Comparison of ENCODE assay signal across 8 cellular contexts in genomic region chr7:155296788-155297516, GRCh38. TPM values are rescaled to one million over a fixed set of nuclear protein-coding genes. Genes with fewer than 3 reads are reported as not detected.
DNase-seq lines count a peak whose midpoint lies in the region; ATAC-seq lines count a peak whose summit lies in the region.

No MANE protein-coding gene starts in this region.

- H3K9me3 Mint-ChIP-seq in activated CD8-positive, alpha-beta T cell treated with anti-CD3 and anti-CD28 coated beads, Interleukin-2, amount 10 ng/mL, durations not matched to agents 7 days and 5 days (ENCODE audit: insufficient read depth): no peaks in the 10 kb centered on the region

- H3K9me3 ChIP-seq in effector memory CD4-positive, alpha-beta T cell (ENCODE audit: control insufficient read depth, low read length): no peaks in the 10 kb centered on the region
- peaks cover 9% of the 10 kb centered on the region for H3K9me3 ChIP-seq in mesodermal cell (ENCODE audit: control insufficient read depth, low read length)

- H3K27me3 Mint-ChIP-seq in activated CD8-positive, alpha-beta T cell treated with anti-CD3 and anti-CD28 coated beads, Interleukin-2, amount 10 ng/mL, durations not matched to agents 7 days and 5 days (ENCODE audit: low read depth): peaks cover 8% of the 10 kb centered on the region

- peak overlapping the region; percentile 89 for H3K27ac ChIP-seq in effector memory CD4-positive, alpha-beta T cell (ENCODE audit: insufficient read depth, low read length, poor library complexity, severe bottlenecking)
- H3K27ac ChIP-seq in mesodermal cell (ENCODE audit: low read depth, low read length, severe bottlenecking): peak overlapping the region; percentile 97

- H3K27me3 ChIP-seq in effector memory CD4-positive, alpha-beta T cell (replicated peaks; ENCODE audit: control insufficient read depth, insufficient read depth, low read length, poor library complexity, severe bottlenecking): no peaks in the 10 kb centered on the region

- H3K4me3 ChIP-seq in effector memory CD4-positive, alpha-beta T cell (ENCODE audit: insufficient read depth, low read depth, low read length, poor library complexity, severe bottlenecking): peak overlapping the region; percentile 30
- peak overlapping the region; percentile 49 for H3K4me3 ChIP-seq in mesodermal cell (ENCODE audit: extremely low read depth, insufficient read depth, low read length, poor library complexity, severe bottlenecking)

- H3K27ac Mint-ChIP-seq in activated CD8-positive, alpha-beta T cell treated with anti-CD3 and anti-CD28 coated beads, Interleukin-2, amount 10 ng/mL, durations not matched to agents 7 days and 5 days: peak overlapping the region; percentile 91

- peak; percentile 27 for ATAC-seq in HG02884 (IDR thresholded peaks at IDR 0.05; ENCODE audit: unreplicated experiment)
- ATAC-seq in activated CD8-positive, alpha-beta T cell treated with anti-CD3 and anti-CD28 coated beads, Interleukin-2, amount 10 ng/mL, durations not matched to agents 7 days and 5 days: peak; percentile 45

- H3K36me3 Mint-ChIP-seq in activated CD8-positive, alpha-beta T cell treated with anti-CD3 and anti-CD28 coated beads, Interleukin-2, amount 10 ng/mL, durations not matched to agents 7 days and 5 days (ENCODE audit: low read depth): peaks cover 38% of the 10 kb centered on the region

- POLR2A ChIA-PET in activated CD8-positive, alpha-beta T cell treated with anti-CD3 and anti-CD28 coated beads, Interleukin-2, amount 10 ng/mL, durations not matched to agents 7 days and 5 days (lab: Charles Lee): interaction anchor here (0.6 to 5.5 kb wide), 18 partner anchors 11 to 473 kb away, joined by 3 to 106 read pairs (median 6); partner anchors contain the start of gene PAXIP1

- peaks cover 48% of the 10 kb centered on the region for H3K4me1 Mint-ChIP-seq in activated CD8-positive, alpha-beta T cell treated with anti-CD3 and anti-CD28 coated beads, Interleukin-2, amount 10 ng/mL, durations not matched to agents 7 days and 5 days (ENCODE audit: low read depth)

- H3K36me3 ChIP-seq in effector memory CD4-positive, alpha-beta T cell (ENCODE audit: control insufficient read depth, insufficient read depth, low read length): no peaks in the 10 kb centered on the region
- H3K36me3 ChIP-seq in mesodermal cell (ENCODE audit: control insufficient read depth, insufficient read depth, low read length): peaks cover 25% of the 10 kb centered on the region

- DNase-seq in NCI-H82 (lab: John Stamatoyannopoulos, UW) (peak; percentile 26), NCI-H82 treated with DMSO at 0.1 percent for 48 hours (lab: John Stamatoyannopoulos, UW; ENCODE audit: unreplicated experiment) (no peak), NCI-H2171 (lab: John Stamatoyannopoulos, UW) (peak; percentile 70)
- DNase-seq in activated CD8-positive, alpha-beta T cell treated with anti-CD3 and anti-CD28 coated beads, Interleukin-2, amount 10 ng/mL, durations not matched to agents 7 days and 5 days: peak; percentile 92
- peak; percentile 75 to 86 (median 83) for DNase-seq in effector memory CD4-positive, alpha-beta T cell
- DNase-seq in stimulated activated CD8-positive, alpha-beta memory T cell treated with anti-CD3 and anti-CD28 coated beads, Interleukin-15, amount 100 ng/mL, for 48 hours (ENCODE audit: low read depth in 2 of 2): peak; percentile 78 to 86

- H3K4me3 Mint-ChIP-seq in activated CD8-positive, alpha-beta T cell treated with anti-CD3 and anti-CD28 coated beads, Interleukin-2, amount 10 ng/mL, durations not matched to agents 7 days and 5 days: peak overlapping the region; percentile 73

- WGBS in mesodermal cell (ENCODE audit: insufficient coverage in 2 of 2), 2 experiments: 8 to 10% methylated on average over 39 to 51 of the region's 57 CpGs

- peaks cover 31% of the 10 kb centered on the region for H3K4me1 ChIP-seq in effector memory CD4-positive, alpha-beta T cell (ENCODE audit: control insufficient read depth, insufficient read depth, low read length, poor library complexity, severe bottlenecking)
- peaks cover 23% of the 10 kb centered on the region for H3K4me1 ChIP-seq in mesodermal cell (ENCODE audit: control insufficient read depth, insufficient read depth, low read length, poor library complexity, severe bottlenecking)

- CTCF ChIA-PET in activated CD8-positive, alpha-beta T cell treated with anti-CD3 and anti-CD28 coated beads, Interleukin-2, amount 10 ng/mL, durations not matched to agents 7 days and 5 days (lab: Charles Lee): interaction anchor here (0.9 to 3.4 kb wide), 10 partner anchors 48 to 369 kb away, joined by 3 to 19 read pairs (median 4); no protein-coding TSS in a partner anchor

RNA-seq across cellular contexts. Expression of gene INSIG1, which starts 0.7 kb away (rescaled TPM):
- total RNA-seq in activated CD8-positive, alpha-beta T cell treated with anti-CD3 and anti-CD28 coated beads, Interleukin-2, amount 10 ng/mL, durations not matched to agents 7 days and 5 days: 10 to 100 TPM; 83.9 to 89.1 TPM
- polyA plus RNA-seq in mesodermal cell (2013, experiment 1 of 2): 95.2 TPM
- 91.5 TPM for polyA plus RNA-seq in mesodermal cell (2013, experiment 2 of 2)
